In genomic region chr2:125543968-125544514, GRCh38 we compare ENCODE assay signal across 32 cellular contexts.
"Had no signal": no experiment of that assay in that cellular context is flagged by ENCODE, and none has a peak within 500 bp of the region (broad histone marks: within the 10 kb centered on the region; RNA-seq: fewer than 3 reads in every experiment).

No MANE protein-coding gene starts in this region.

- H3K27ac ChIP-seq: body of pancreas, cardiac muscle cell, colonic mucosa, dorsolateral prefrontal cortex, gastrocnemius medialis, hepatocyte, pancreas, prostate gland, thyroid gland, upper lobe of left lung had no signal

- H3K4me3 ChIP-seq: body of pancreas, cardiac muscle cell, colonic mucosa, dorsolateral prefrontal cortex, gastrocnemius medialis, hepatocyte, pancreas, prostate gland, smooth muscle cell, thyroid gland, upper lobe of left lung had no signal

- H3K4me1 ChIP-seq: body of pancreas, colonic mucosa, gastrocnemius medialis, pancreas, prostate gland, thyroid gland, upper lobe of left lung had no signal

- H3K27me3 ChIP-seq: body of pancreas, cardiac muscle cell, colonic mucosa, dorsolateral prefrontal cortex, gastrocnemius medialis, hepatocyte, pancreas, thyroid gland, upper lobe of left lung had no signal

- H3K9me3 ChIP-seq: body of pancreas, colonic mucosa, gastrocnemius medialis, pancreas, prostate gland, thyroid gland, upper lobe of left lung had no signal

- DNase-seq: activated CD4-positive, alpha-beta T cell treated with anti-CD3 and anti-CD28 coated beads for 36 hours; activated CD4-positive, CD25-positive, alpha-beta regulatory T cell; activated CD8-positive, alpha-beta memory T cell treated with anti-CD3 and anti-CD28 coated beads, Interleukin-2, amount 10 ng/mL, durations not matched to agents 7 days and 5 days; activated CD8-positive, alpha-beta T cell treated with anti-CD3 and anti-CD28 coated beads, Interleukin-2, amount 10 ng/mL, durations not matched to agents 7 days and 5 days; activated naive CD4-positive, alpha-beta T cell treated with Interleukin-2 at 50 U/mL for 16 hours; activated T-cell treated with anti-CD3 and anti-CD28 coated beads, Interleukin-2, amount 50 U/mL, for 48 hours; aorta; body of pancreas; cerebellar nuclear complex; colonic mucosa; dorsolateral prefrontal cortex; effector memory CD4-positive, alpha-beta T cell; erythroblast; gastrocnemius medialis; glutamatergic neuron; islet precursor cell; left cardiac atrium; naive thymus-derived CD4-positive, alpha-beta T cell; pancreas; retina; stimulated activated CD4-positive, alpha-beta T cell treated with anti-CD3 and anti-CD28 coated beads, Interleukin-1b, Interleukin-23, amount 100 ng/mL, for 48 hours; stimulated activated CD4-positive, alpha-beta T cell treated with anti-CD3 and anti-CD28 coated beads, Interleukin-4, amount 100 ng/mL, for 4 hours; stimulated activated CD8-positive, alpha-beta memory T cell treated with anti-CD3 and anti-CD28 coated beads, Interleukin-4, amount 100 ng/mL, for 48 hours; stimulated activated naive CD8-positive, alpha-beta T cell treated with anti-CD3 and anti-CD28 coated beads, Interleukin-15, amount 100 ng/mL, for 72 hours; substantia nigra; thyroid gland; upper lobe of left lung had no signal

- ATAC-seq: activated CD4-positive, alpha-beta T cell treated with anti-CD3 and anti-CD28 coated beads for 36 hours; activated CD8-positive, alpha-beta memory T cell treated with anti-CD3 and anti-CD28 coated beads, Interleukin-2, amount 10 ng/mL, durations not matched to agents 7 days and 5 days; activated CD8-positive, alpha-beta T cell treated with anti-CD3 and anti-CD28 coated beads, Interleukin-2, amount 10 ng/mL, durations not matched to agents 7 days and 5 days; body of pancreas; gastrocnemius medialis; left cardiac atrium; naive thymus-derived CD4-positive, alpha-beta T cell; pancreas; stimulated activated memory B cell treated with anti-CD40 and anti-IgM and Interleukin-4, amounts not matched to agents 10 μg/mL and 1 μg/mL and 100 μg/mL, for 72 hours; stimulated activated naive CD8-positive, alpha-beta T cell treated with anti-CD3 and anti-CD28 coated beads, Interleukin-15, amount 100 ng/mL, for 72 hours had no signal

- H3K36me3 ChIP-seq: cardiac muscle cell, colonic mucosa, gastrocnemius medialis, pancreas, prostate gland, thyroid gland, upper lobe of left lung had no signal
